In genomic region chr10:48343871-48344598, GRCh38 we compare ENCODE assay signal across 27 cellular contexts. TPM values are rescaled to one million over a fixed set of nuclear protein-coding genes. Genes with fewer than 3 reads are reported as not detected.
A peak's percentile ranks its signal among the peaks of the same experiment; 100 is the strongest.
DNase-seq lines count a peak whose midpoint lies in the region; ATAC-seq, FAIRE-seq and TF ChIP-seq lines count a peak whose summit lies in the region.
"Had no signal": no experiment of that assay in that cellular context is flagged by ENCODE, and none has a peak within 500 bp of the region (broad histone marks: within the 10 kb centered on the region; RNA-seq: fewer than 3 reads in every experiment).

No MANE protein-coding gene starts in this region.

- H3K4me1 Mint-ChIP-seq in GM23338: peaks cover 22% of the 10 kb centered on the region
- H3K4me1 Mint-ChIP-seq in glutamatergic neuron (ENCODE audit: low read depth, unreplicated experiment): peaks cover 47% of the 10 kb centered on the region
- H3K4me1 Mint-ChIP-seq: neural progenitor cell had no signal

- H3K27me3 Mint-ChIP-seq in GM23338 (ENCODE audit: insufficient read depth, low read depth, poor library complexity) (no peaks in the 10 kb centered on the region), glutamatergic neuron (ENCODE audit: unreplicated experiment) (peaks cover 6% of the 10 kb centered on the region)
- H3K27me3 Mint-ChIP-seq: activated CD4-positive, alpha-beta memory T cell treated with anti-CD3 and anti-CD28 coated beads for 36 hours; activated naive CD8-positive, alpha-beta T cell; B cell; CD8-positive, alpha-beta memory T cell had no signal

- FAIRE-seq in GM12878 (lab: Jason Lieb, UNC) (no peak), frontal cortex (lab: Jason Lieb, UNC) (no peak)
- FAIRE-seq: HTR-8/SVneo had no signal

- TF ChIP-seq RAD21 in GM12878 (IDR thresholded peaks at IDR 0.05; ENCODE audit: insufficient read depth, low read depth, low read length): no peak

- no peak for TF ChIP-seq POLR2A in GM12878 (IDR thresholded peaks at IDR 0.05; ENCODE audit: low read depth, low read length)

- POLR2A ChIA-PET in GM12878 (lab: Charles Lee): no interaction called here

- DNase-seq in DMS 273 (lab: John Stamatoyannopoulos, UW; ENCODE audit: unreplicated experiment) (peak; percentile 34), DMS 273 treated with DMSO at 0.1 percent for 48 hours (lab: John Stamatoyannopoulos, UW) (no peak), GM23338 (ENCODE audit: low spot score) (no peak), GM12878 (ENCODE audit: low read depth, low spot score) (no peak), glutamatergic neuron (no peak), frontal cortex (ENCODE audit: low spot score in 2 of 2) (no peak), OCI-M1 (lab: John Stamatoyannopoulos, UW) (no peak)
- DNase-seq in stimulated activated CD4-positive, alpha-beta T cell treated with anti-CD3 and anti-CD28 coated beads, Interleukin-1b, Interleukin-23, amount 100 ng/mL, for 48 hours: no peak
- DNase-seq: activated CD4-positive, alpha-beta memory T cell treated with anti-CD3 and anti-CD28 coated beads for 36 hours; CD8-positive, alpha-beta memory T cell; DMS53; effector CD8-positive, alpha-beta T cell; Kasumi-1; NCI-H1048; NCI-H1694 treated with DMSO at 0.1 percent for 48 hours; NCI-H226; SHP77; stimulated activated CD8-positive, alpha-beta memory T cell treated with anti-CD3 and anti-CD28 coated beads, Interleukin-4, amount 100 ng/mL, for 48 hours had no signal

- no peaks in the 10 kb centered on the region for H3F3A ChIP-seq in GM23338 (replicated peaks; ENCODE audit: low read depth)

- in situ Hi-C loops in GM12878 (cut with MboI): no loop called here

- peaks cover 14% of the 10 kb centered on the region for H4K20me1 ChIP-seq in GM23338 (replicated peaks; ENCODE audit: insufficient read depth)
- no peaks in the 10 kb centered on the region; the same call in 1 of the 2 replicates for H4K20me1 ChIP-seq in GM12878 (ENCODE audit: control insufficient read depth, insufficient read depth)

- H3K4me3 ChIP-seq in GM23338 (no peak overlapping the region), GM12878 (no peak overlapping the region)
- H3K4me3 ChIP-seq: ascending aorta, HAP-1, lung, neural progenitor cell, prostate gland had no signal

- H3K9ac ChIP-seq in GM12878 (ENCODE audit: control insufficient read depth, insufficient read depth, low read length): no peak overlapping the region
- H3K9ac ChIP-seq: neural progenitor cell had no signal

- H3K4me1 ChIP-seq in GM23338 (ENCODE audit: insufficient read depth) (peaks cover 23% of the 10 kb centered on the region), GM12878 (ENCODE audit: control insufficient read depth, insufficient read depth, low read length) (no peaks in the 10 kb centered on the region)
- H3K4me1 ChIP-seq: ascending aorta, HAP-1, prostate gland had no signal

- H3K36me3 ChIP-seq in GM23338 (ENCODE audit: insufficient read depth) (no peaks in the 10 kb centered on the region), GM12878 (ENCODE audit: control insufficient read depth in 2 of 2, insufficient read depth in 2 of 2, low read length in 1 of 2) (no peaks in the 10 kb centered on the region; a peak in 1 of 4 replicates)
- H3K36me3 ChIP-seq: ascending aorta, HAP-1, prostate gland had no signal

- H3K36me3 Mint-ChIP-seq in GM23338 (ENCODE audit: low read depth) (peaks cover 28% of the 10 kb centered on the region), glutamatergic neuron (ENCODE audit: unreplicated experiment) (peaks cover 24% of the 10 kb centered on the region)

- H3K4me2 ChIP-seq in GM23338 (no peak overlapping the region; the same call in 1 of the 2 replicates), GM12878 (ENCODE audit: control insufficient read depth, insufficient read depth) (no peak overlapping the region)
- H3K4me2 ChIP-seq: neural progenitor cell had no signal

- ATAC-seq in GM23338 (no peak), GM12878 (peak; percentile 51)

- no peaks in the 10 kb centered on the region for H3K27me3 ChIP-seq in GM23338 (ENCODE audit: insufficient read depth)
- H3K27me3 ChIP-seq in GM12878 (replicated peaks in 1 of 2; ENCODE audit: control insufficient read depth in 2 of 2, insufficient read depth in 2 of 2, low read length in 1 of 2): no peaks in the 10 kb centered on the region
- H3K27me3 ChIP-seq: ascending aorta, neural progenitor cell had no signal

- BruUV-seq in GM12878 (replicated peaks; lab: Mats Ljungman, UMichigan): no TSS peak

- no peak overlapping the region for H2AFZ ChIP-seq in GM23338
- no peak overlapping the region for H2AFZ ChIP-seq in GM12878 (ENCODE audit: control insufficient read depth, low read depth, low read length)
- H2AFZ ChIP-seq: neural progenitor cell had no signal

- intact Hi-C loops in GM12878 (cut with micrococcal nuclease; ENCODE audit: unreplicated experiment): no loop called here

- no peak for TF ChIP-seq EP300 in GM12878 (IDR thresholded peaks at IDR 0.05; ENCODE audit: borderline replicate concordance in 1 of 2, control insufficient read depth in 1 of 2, low read depth in 2 of 2, low read length in 2 of 2)

- H3K79me2 ChIP-seq in GM23338 (replicated peaks; ENCODE audit: insufficient read depth) (peaks cover 58% of the 10 kb centered on the region), GM12878 (ENCODE audit: control insufficient read depth, insufficient read depth, low read length) (no peaks in the 10 kb centered on the region)

- SMC1A ChIA-PET in GM12878 (lab: Charles Lee; ENCODE audit: uncharacterized antibody, unreplicated experiment): interaction anchor here (0.7 to 1.5 kb wide), 6 partner anchors 16 to 313 kb away, joined by 3 to 8 read pairs (median 4); no protein-coding TSS in a partner anchor

- RAD21 ChIA-PET in GM12878 (lab: Charles Lee; ENCODE audit: unreplicated experiment): no interaction called here

- peak overlapping the region; percentile 64 for H3K27ac Mint-ChIP-seq in GM23338
- peak overlapping the region; percentile 90 for H3K27ac Mint-ChIP-seq in glutamatergic neuron (ENCODE audit: unreplicated experiment)
- H3K27ac Mint-ChIP-seq: activated CD4-positive, alpha-beta memory T cell treated with anti-CD3 and anti-CD28 coated beads for 36 hours; activated naive CD8-positive, alpha-beta T cell; B cell; CD8-positive, alpha-beta memory T cell; neural progenitor cell had no signal

- no peak overlapping the region for H3K4me3 Mint-ChIP-seq in GM23338
- H3K4me3 Mint-ChIP-seq in glutamatergic neuron (ENCODE audit: unreplicated experiment): peak overlapping the region; percentile 75
- H3K4me3 Mint-ChIP-seq: activated CD4-positive, alpha-beta memory T cell treated with anti-CD3 and anti-CD28 coated beads for 36 hours; activated naive CD8-positive, alpha-beta T cell; B cell; CD8-positive, alpha-beta memory T cell; neural progenitor cell had no signal

- CTCF ChIA-PET in GM12878 (lab: Yijun Ruan, JAX): interaction anchor here (0.8 to 1.6 kb wide), 3 partner anchors 11 to 23 kb away, joined by 3 to 7 read pairs (median 4); no protein-coding TSS in a partner anchor

- 61% methylated on average over 4 of the region's 4 CpGs for WGBS in GM12878 (ENCODE audit: insufficient coverage, insufficient replicate concordance, low lambda C conversion rate, missing lambda C conversion rate)

- H3K27ac ChIP-seq in GM23338 (ENCODE audit: low read depth): no peak overlapping the region
- H3K27ac ChIP-seq in GM12878 (ENCODE audit: control insufficient read depth, insufficient read depth): no peak overlapping the region
- H3K27ac ChIP-seq: 22Rv1, ascending aorta, neural progenitor cell, prostate gland had no signal

- peaks cover 2% of the 10 kb centered on the region; the same call in 2 of the 3 replicates for H3K9me3 ChIP-seq in GM12878 (replicated peaks; ENCODE audit: control insufficient read depth, insufficient read depth, low read length)
- H3K9me3 ChIP-seq: HAP-1, prostate gland had no signal

- no peaks in the 10 kb centered on the region for H3K9me2 ChIP-seq in GM23338 (ENCODE audit: insufficient read depth)

- H3K9me3 Mint-ChIP-seq in GM23338 (peaks cover 25% of the 10 kb centered on the region), glutamatergic neuron (ENCODE audit: unreplicated experiment) (peaks cover 12% of the 10 kb centered on the region)

- no peak for TF ChIP-seq CTCF in GM23338 (conservative IDR thresholded peaks at IDR 0.05; ENCODE audit: low read depth in 2 of 2)
- TF ChIP-seq CTCF in GM12878 (IDR thresholded peaks at IDR 0.05 in 2 of 3, conservative IDR thresholded peaks at IDR 0.05 in 1 of 3; ENCODE audit: control insufficient read depth in 2 of 3, extremely low read depth in 1 of 3, insufficient read depth in 1 of 3, low read depth in 3 of 3, low read length in 3 of 3): no peak
- no peak for TF ChIP-seq CTCF in glutamatergic neuron (IDR thresholded peaks at IDR 0.05; ENCODE audit: partially characterized antibody, unreplicated experiment)

TF ChIP-seq in GM23338, 12 proteins besides CTCF, POLR2A, EP300 and RAD21 (continues in another document):
- TF ChIP-seq CREB1 (CRISPR knock-in tag; IDR thresholded peaks at IDR 0.05; ENCODE audit: low read depth) (no peak), ZNF114 (CRISPR knock-in tag; IDR thresholded peaks at IDR 0.05) (no peak)

TF ChIP-seq in GM12878, 131 proteins besides CTCF, POLR2A, EP300 and RAD21 (continues in another document):
- no peak for TF ChIP-seq ZSCAN29 (IDR thresholded peaks at IDR 0.05)
- TF ChIP-seq SPI1 (IDR thresholded peaks at IDR 0.05; ENCODE audit: borderline replicate concordance, insufficient read depth, low read depth, low read length): no peak

RNA-seq across cellular contexts. Expression of gene MAPK8, which starts 37.6 kb away (rescaled TPM):
- 63.5 and 73.6 TPM in 2 replicates for total RNA-seq in GM23338 (2014; rRNA removed; shearing (Covaris generic))
- polyA plus RNA-seq in GM23338 (2016; fragmentation: Nextera tagmentation; extraction: Ambion mirVana) (40.0 and 52.4 TPM in 2 replicates), GM12878 (2011; rRNA removed) (102 and 143 TPM in 2 replicates), GM12878 (2014; fragmentation: Illumina TruSeq; extraction: Trizol) (61.4 and 74.0 TPM in 2 replicates), GM12878 (2014; fragmentation: Nextera tagmentation; extraction: Ambion mirVana) (1 to 10 TPM; 3.9 to 4.3 TPM), GM12878 (2014; rRNA removed) (32.7 and 39.8 TPM in 2 replicates), GM12878 (2016; fragmentation: Nextera tagmentation; extraction: Ambion mirVana) (10 to 100 TPM; 38.2 to 40.3 TPM)
- 283 and 289 TPM in 2 replicates for total RNA-seq in GM12878 (2013; cell fraction: nucleolus; rRNA removed)
- total RNA-seq in GM12878 (2014; rRNA removed) (38.4 and 45.6 TPM in 2 replicates), GM12878 (2014; rRNA removed; fragmentation: Illumina TruSeq; extraction: Trizol) (45.1 and 46.3 TPM in 2 replicates), GM12878 (2021) (44.5 and 49.4 TPM in 2 replicates), glutamatergic neuron (ENCODE audit: unreplicated experiment) (317 TPM), frontal cortex (241 TPM)
- 5.9 TPM for polyA plus RNA-seq in GM12878 (2011; ENCODE audit: low read depth)
- polyA plus RNA-seq in GM12878 (2011; cell fraction: cytosol; rRNA removed): 41.0 and 52.2 TPM in 2 replicates
- polyA plus RNA-seq in GM12878 (2011; cell fraction: nucleus; rRNA removed): 58.2 and 63.3 TPM in 2 replicates
- 20.4 and 27.9 TPM in 2 replicates for polyA plus RNA-seq in GM12878 (2012)
- 47.9 and 72.2 TPM in 2 replicates for polyA minus RNA-seq in GM12878 (2011; rRNA and poly(A)+ RNA removed)
- 23.1 and 25.4 TPM in 2 replicates for polyA minus RNA-seq in GM12878 (2011; cell fraction: cytosol; rRNA and poly(A)+ RNA removed)
- 51.7 and 64.1 TPM in 2 replicates for polyA minus RNA-seq in GM12878 (2011; cell fraction: nucleus; rRNA and poly(A)+ RNA removed)
